ENCODE assay signal across 16 cellular contexts in genomic region chr3:174251696-174252095, GRCh38.
DNase-seq lines count a peak whose midpoint lies in the region; ATAC-seq and TF ChIP-seq lines count a peak whose summit lies in the region.
"Had no signal": no experiment of that assay in that cellular context is flagged by ENCODE, and none has a peak within 500 bp of the region (broad histone marks: within the 10 kb centered on the region; RNA-seq: fewer than 3 reads in every experiment).

No MANE protein-coding gene starts in this region.

- H3K9me3 ChIP-seq in adipocyte (ENCODE audit: control insufficient read depth, low read length), result no peaks in the 10 kb centered on the region
- H3K9me3 ChIP-seq: BLaER1 treated with 17β-estradiol and CSF1 and Interleukin-3, amounts not matched to agents 10 nM and 100 nM had no signal

- H3K4me1 ChIP-seq in adipocyte (ENCODE audit: control insufficient read depth, insufficient read depth, low read length), result no peaks in the 10 kb centered on the region
- H3K4me1 ChIP-seq: BLaER1 treated with 17β-estradiol and CSF1 and Interleukin-3, amounts not matched to agents 10 nM and 100 nM had no signal

- no peak overlapping the region for H3K4me3 Mint-ChIP-seq in nephron
- H3K4me3 Mint-ChIP-seq: CD4-positive, CD25-positive, alpha-beta regulatory T cell; HFFc6 had no signal

- peaks cover 9% of the 10 kb centered on the region for H3K9me3 Mint-ChIP-seq in nephron
- H3K9me3 Mint-ChIP-seq: HFFc6 had no signal

- no peaks in the 10 kb centered on the region for H3K27me3 Mint-ChIP-seq in nephron (ENCODE audit: low read depth)
- H3K27me3 Mint-ChIP-seq: CD4-positive, CD25-positive, alpha-beta regulatory T cell had no signal

- peak overlapping the region; percentile 65 to 86 (median 71) for H3K27ac Mint-ChIP-seq in nephron
- H3K27ac Mint-ChIP-seq: CD4-positive, CD25-positive, alpha-beta regulatory T cell; HFFc6 had no signal

- H3K4me3 ChIP-seq in adipocyte (ENCODE audit: low read length), result no peak overlapping the region
- no peak overlapping the region for H3K4me3 ChIP-seq in fibroblast of pulmonary artery (replicated peaks; ENCODE audit: low read depth, low read length)
- H3K4me3 ChIP-seq: BLaER1 treated with 17β-estradiol and CSF1 and Interleukin-3, amounts not matched to agents 10 nM and 100 nM had no signal

- DNase-seq in DMS 273 (lab: John Stamatoyannopoulos, UW; ENCODE audit: unreplicated experiment), result peak; percentile 23
- DNase-seq in DMS 273 treated with DMSO at 0.1 percent for 48 hours (lab: John Stamatoyannopoulos, UW), result no peak
- peak; percentile 67 for DNase-seq in adipocyte (ENCODE audit: low read depth)
- peak; percentile 6 for DNase-seq in fibroblast of pulmonary artery (ENCODE audit: low read depth)
- no peak for DNase-seq in Kasumi-1 (lab: John Stamatoyannopoulos, UW)
- DNase-seq: CD4-positive, CD25-positive, alpha-beta regulatory T cell; DMS153; DND-41; GDM1; HCEC 1CT; HFFc6; IMR-90 had no signal

- no peak for TF ChIP-seq CTCF in fibroblast of pulmonary artery (IDR thresholded peaks at IDR 0.05; ENCODE audit: low read length, missing control alignments)
- TF ChIP-seq CTCF in nephron (IDR thresholded peaks at IDR 0.05; ENCODE audit: unreplicated experiment in 3 of 3), result no peak

- H3K4me1 Mint-ChIP-seq in nephron, result peaks cover 37% of the 10 kb centered on the region
- H3K4me1 Mint-ChIP-seq: CD4-positive, CD25-positive, alpha-beta regulatory T cell had no signal

- H3K9ac ChIP-seq in adipocyte (ENCODE audit: low read length), result no peak overlapping the region
- H3K9ac ChIP-seq: BLaER1 treated with 17β-estradiol and CSF1 and Interleukin-3, amounts not matched to agents 10 nM and 100 nM had no signal

- H3K36me3 Mint-ChIP-seq in nephron (ENCODE audit: low read depth), result no peaks in the 10 kb centered on the region
- H3K36me3 Mint-ChIP-seq: CD4-positive, CD25-positive, alpha-beta regulatory T cell had no signal

- no peaks in the 10 kb centered on the region for H3K36me3 ChIP-seq in adipocyte (ENCODE audit: control insufficient read depth, insufficient read depth, low read length, severe bottlenecking)
- H3K36me3 ChIP-seq: BLaER1 treated with 17β-estradiol and CSF1 and Interleukin-3, amounts not matched to agents 10 nM and 100 nM had no signal

- no peak for ATAC-seq in GM18907 (IDR thresholded peaks at IDR 0.05; ENCODE audit: unreplicated experiment)
- ATAC-seq in HG03135 (IDR thresholded peaks at IDR 0.05; ENCODE audit: unreplicated experiment), result no peak

- H3K27me3 ChIP-seq in adipocyte (replicated peaks; ENCODE audit: control insufficient read depth, insufficient read depth, low read length), result no peaks in the 10 kb centered on the region
- H3K27me3 ChIP-seq: BLaER1 treated with 17β-estradiol and CSF1 and Interleukin-3, amounts not matched to agents 10 nM and 100 nM had no signal

Comparison
In these comparisons a context has a peak if more than half of its experiments do, and no peak if none do; other contexts are left out.
1. DNase-seq: peak in DMS 273 (single experiment), adipocyte (single experiment) and fibroblast of pulmonary artery (single experiment); none in DMS 273 treated with DMSO at 0.1 percent for 48 hours (single experiment) and Kasumi-1 (0 of 2).